3 cellular contexts compared by ENCODE assay signal in genomic region chr22:20205464-20205963, GRCh38.
TF ChIP-seq lines count a peak whose summit lies in the region.

No MANE protein-coding gene starts in this region.

TF ChIP-seq in SK-N-SH, 30 proteins besides CTCF, POLR2A, EP300 and RAD21:
- no peak for TF ChIP-seq USF2 (IDR thresholded peaks at IDR 0.05; ENCODE audit: borderline replicate concordance, low read depth, low read length)
- TF ChIP-seq EZH2phosphoT487 (IDR thresholded peaks at IDR 0.05; ENCODE audit: borderline replicate concordance, low read depth): no peak
- TF ChIP-seq NRF1 (IDR thresholded peaks at IDR 0.05; ENCODE audit: low read depth, low read length): no peak
- no peak for TF ChIP-seq FOSL2 (IDR thresholded peaks at IDR 0.05; ENCODE audit: borderline replicate concordance, low read depth)
- TF ChIP-seq MAX (IDR thresholded peaks at IDR 0.05; ENCODE audit: low read depth): no peak
- TF ChIP-seq JUND (IDR thresholded peaks at IDR 0.05): no peak
- no peak for TF ChIP-seq CHD2 (IDR thresholded peaks at IDR 0.05; ENCODE audit: low read length, partially characterized antibody)
- TF ChIP-seq TEAD4 (IDR thresholded peaks at IDR 0.05; ENCODE audit: borderline replicate concordance, insufficient read depth): no peak
- TF ChIP-seq POLR2AphosphoS5 (IDR thresholded peaks at IDR 0.05; ENCODE audit: low read depth, low read length): no peak
- TF ChIP-seq TCF12 (IDR thresholded peaks at IDR 0.05): no peak
- TF ChIP-seq MXI1 (IDR thresholded peaks at IDR 0.05; ENCODE audit: low read depth, low read length): no peak
- no peak for TF ChIP-seq GABPA (IDR thresholded peaks at IDR 0.05; ENCODE audit: low read depth)
- no peak for TF ChIP-seq GATA2 (CRISPR knock-in tag; IDR thresholded peaks at IDR 0.05)
- no peak for TF ChIP-seq SIN3A (IDR thresholded peaks at IDR 0.05; ENCODE audit: borderline replicate concordance, low read depth, low read length)
- TF ChIP-seq YY1 (IDR thresholded peaks at IDR 0.05; ENCODE audit: low read depth): no peak
- no peak for TF ChIP-seq SMC3 (IDR thresholded peaks at IDR 0.05; ENCODE audit: low read depth, low read length)
- no peak for TF ChIP-seq FOXM1 (IDR thresholded peaks at IDR 0.05; ENCODE audit: low read depth)
- TF ChIP-seq IRF3 (IDR thresholded peaks at IDR 0.05; ENCODE audit: low read depth, low read length): no peak
- TF ChIP-seq RCOR1 (IDR thresholded peaks at IDR 0.05; ENCODE audit: low read length): no peak
- no peak for TF ChIP-seq ELF1 (IDR thresholded peaks at IDR 0.05)

TF ChIP-seq in SK-N-SH treated with all-trans-retinoic acid at 6 μM for 48 hours, 23 proteins besides CTCF, POLR2A, EP300 and RAD21:
- no peak for TF ChIP-seq ZNF8 (CRISPR knock-in tag; IDR thresholded peaks at IDR 0.05)
- TF ChIP-seq OSR1 (CRISPR knock-in tag; IDR thresholded peaks at IDR 0.05): no peak
- TF ChIP-seq SNAI2 (CRISPR knock-in tag; IDR thresholded peaks at IDR 0.05): no peak
- no peak for TF ChIP-seq ESRRG (CRISPR knock-in tag; IDR thresholded peaks at IDR 0.05)
- no peak for TF ChIP-seq RARB (CRISPR knock-in tag; IDR thresholded peaks at IDR 0.05)
- no peak for TF ChIP-seq ISL1 (CRISPR knock-in tag; IDR thresholded peaks at IDR 0.05)
- no peak for TF ChIP-seq TSHZ2 (CRISPR knock-in tag; IDR thresholded peaks at IDR 0.05)
- TF ChIP-seq ZNF565 (CRISPR knock-in tag; conservative IDR thresholded peaks at IDR 0.05; ENCODE audit: low read depth): no peak
- no peak for TF ChIP-seq ZFP30 (CRISPR knock-in tag; IDR thresholded peaks at IDR 0.05)
- TF ChIP-seq TOX (CRISPR knock-in tag; IDR thresholded peaks at IDR 0.05; ENCODE audit: borderline replicate concordance): no peak
- TF ChIP-seq CREB5 (CRISPR knock-in tag; IDR thresholded peaks at IDR 0.05; ENCODE audit: low read depth): no peak
- TF ChIP-seq ZFP3 (CRISPR knock-in tag; IDR thresholded peaks at IDR 0.05): no peak
- TF ChIP-seq ARNTL (CRISPR knock-in tag; IDR thresholded peaks at IDR 0.05; ENCODE audit: borderline replicate concordance, low read depth): no peak
- no peak for TF ChIP-seq ZNF70 (CRISPR knock-in tag; IDR thresholded peaks at IDR 0.05)
- no peak for TF ChIP-seq GLIS3 (CRISPR knock-in tag; IDR thresholded peaks at IDR 0.05)
- TF ChIP-seq TCF4 (CRISPR knock-in tag; IDR thresholded peaks at IDR 0.05; ENCODE audit: borderline replicate concordance): no peak
- TF ChIP-seq ZC3H10 (CRISPR knock-in tag; IDR thresholded peaks at IDR 0.05): no peak
- TF ChIP-seq PATZ1 (CRISPR knock-in tag; IDR thresholded peaks at IDR 0.05; ENCODE audit: borderline replicate concordance): no peak
- TF ChIP-seq PPARA (CRISPR knock-in tag; IDR thresholded peaks at IDR 0.05; ENCODE audit: borderline replicate concordance): no peak

TF ChIP-seq in H1, 55 proteins besides CTCF, POLR2A, EP300 and RAD21:
- TF ChIP-seq PHF8 (conservative IDR thresholded peaks at IDR 0.05; ENCODE audit: low read depth, low read length): no peak
- no peak for TF ChIP-seq SIRT6 (IDR thresholded peaks at IDR 0.05; ENCODE audit: low read length)
- TF ChIP-seq CHD7 (IDR thresholded peaks at IDR 0.05; ENCODE audit: insufficient replicate concordance, low read length): no peak
- no peak for TF ChIP-seq CREB1 (IDR thresholded peaks at IDR 0.05)
- no peak for TF ChIP-seq MAX (IDR thresholded peaks at IDR 0.05)
- TF ChIP-seq RXRA (IDR thresholded peaks at IDR 0.05; ENCODE audit: insufficient read depth, low read depth, low read length): no peak
- TF ChIP-seq CBX5 (IDR thresholded peaks at IDR 0.05; ENCODE audit: low read depth, low read length): no peak
- TF ChIP-seq CHD2 (IDR thresholded peaks at IDR 0.05; ENCODE audit: low read length): no peak
- no peak for TF ChIP-seq RFX5 (IDR thresholded peaks at IDR 0.05; ENCODE audit: borderline replicate concordance, low read depth, low read length)
TF ChIP-seq in H1: peak in this region for 0.
